Comparison of ENCODE assay signal across 10 cellular contexts in the genomic region with DNA sequence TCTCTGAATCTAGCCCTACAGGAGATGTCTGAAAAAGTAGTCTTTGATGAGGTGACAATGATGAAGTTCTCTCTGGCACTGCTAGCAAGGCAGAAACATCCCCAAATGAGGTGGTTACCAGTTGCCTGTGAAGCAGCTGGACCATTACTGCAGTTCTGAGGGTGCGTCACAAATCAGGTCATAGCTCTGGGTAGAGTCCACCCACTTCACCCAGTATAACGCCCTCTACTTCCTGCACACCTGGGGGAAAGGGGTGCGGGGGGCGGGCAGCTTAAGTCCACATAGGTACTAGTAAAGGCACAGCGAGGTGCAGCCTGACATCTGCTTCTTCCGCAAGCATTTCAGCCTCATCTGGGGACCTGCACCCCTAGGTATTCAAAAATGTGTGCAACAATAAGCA. TPM values are rescaled to one million over a fixed set of nuclear protein-coding genes. Genes with fewer than 3 reads are reported as not detected.
DNase-seq lines count a peak whose midpoint lies in the region; ATAC-seq and TF ChIP-seq lines count a peak whose summit lies in the region.
"Had no signal": no experiment of that assay in that cellular context is flagged by ENCODE, and none has a peak within 500 bp of the region (broad histone marks: within the 10 kb centered on the region; RNA-seq: fewer than 3 reads in every experiment).

No MANE protein-coding gene starts in this region.

- H3K27me3 Mint-ChIP-seq in T-helper 2 cell treated with Interferon-gamma antibody and Interleukin-4, amounts not matched to agents 5 μg/mL and 100 μg/mL, for 36 hours (ENCODE audit: low read depth): no peaks in the 10 kb centered on the region
- H3K27me3 Mint-ChIP-seq in activated T-helper 17 cell treated with anti-CD3 and anti-CD28 coated beads, Interleukin-2, amount 50 U/mL, for 72 hours: no peaks in the 10 kb centered on the region
- H3K27me3 Mint-ChIP-seq in naive thymus-derived CD8-positive, alpha-beta T cell: no peaks in the 10 kb centered on the region

- no peak overlapping the region for H3K9ac ChIP-seq in BLaER1 treated with 17β-estradiol and CSF1 and Interleukin-3, amounts not matched to agents 10 nM and 100 nM

- peak; percentile 78 for ATAC-seq in activated T-helper 17 cell treated with anti-CD3 and anti-CD28 coated beads, Interleukin-2, amount 50 U/mL, for 72 hours (replicated peaks)
- ATAC-seq in naive thymus-derived CD8-positive, alpha-beta T cell: peak; percentile 87 to 94
- no peak for ATAC-seq in GM21786 (IDR thresholded peaks at IDR 0.05; ENCODE audit: unreplicated experiment)

- no peak for TF ChIP-seq POLR2A in breast epithelium (IDR thresholded peaks at IDR 0.05)

- no peaks in the 10 kb centered on the region for H3K9me3 ChIP-seq in BLaER1 treated with 17β-estradiol and CSF1 and Interleukin-3, amounts not matched to agents 10 nM and 100 nM (replicated peaks in 1 of 11)
- H3K9me3 ChIP-seq in breast epithelium: no peaks in the 10 kb centered on the region
- H3K9me3 ChIP-seq: SJSA1 had no signal

- DNase-seq in T-helper 2 cell treated with Interferon-gamma antibody and Interleukin-4, amounts not matched to agents 5 μg/mL and 100 μg/mL, for 36 hours (ENCODE audit: low spot score): peak; percentile 74
- DNase-seq in naive thymus-derived CD8-positive, alpha-beta T cell: peak; percentile 48 to 90 (median 80)
- DNase-seq in AG08396 (ENCODE audit: low spot score) (no peak), breast epithelium (ENCODE audit: low spot score in 2 of 2) (no peak), NCI-H2107 (lab: John Stamatoyannopoulos, UW) (no peak)

- POLR2A ChIA-PET in naive thymus-derived CD8-positive, alpha-beta T cell (lab: Charles Lee): interaction anchor here (1.0 to 1.6 kb wide), 6 partner anchors 9 to 37 kb away, joined by 4 to 18 read pairs (median 8); a partner anchor contains a TSS

- no peak for TF ChIP-seq CTCF in breast epithelium (IDR thresholded peaks at IDR 0.05)

- peak overlapping the region; percentile 83 for H3K4me3 Mint-ChIP-seq in T-helper 2 cell treated with Interferon-gamma antibody and Interleukin-4, amounts not matched to agents 5 μg/mL and 100 μg/mL, for 36 hours
- peak overlapping the region; percentile 83 for H3K4me3 Mint-ChIP-seq in activated T-helper 17 cell treated with anti-CD3 and anti-CD28 coated beads, Interleukin-2, amount 50 U/mL, for 72 hours
- peak overlapping the region; percentile 80 to 90 (median 86) for H3K4me3 Mint-ChIP-seq in naive thymus-derived CD8-positive, alpha-beta T cell
- H3K4me3 Mint-ChIP-seq: neural crest cell had no signal

- H4K20me1 ChIP-seq in BLaER1 treated with 17β-estradiol and CSF1 and Interleukin-3, amounts not matched to agents 10 nM and 100 nM: peaks cover 0 to 92% (median 63%) of the 10 kb centered on the region in 11 experiments; a peak in 15 of 22 replicates

- H3K4me2 ChIP-seq in BLaER1 treated with 17β-estradiol and CSF1 and Interleukin-3, amounts not matched to agents 10 nM and 100 nM: peak overlapping the region; percentile 3 to 88 (median 41); a peak in 17 of 22 replicates

- peak overlapping the region; percentile 92 for H3K27ac Mint-ChIP-seq in T-helper 2 cell treated with Interferon-gamma antibody and Interleukin-4, amounts not matched to agents 5 μg/mL and 100 μg/mL, for 36 hours
- H3K27ac Mint-ChIP-seq in activated T-helper 17 cell treated with anti-CD3 and anti-CD28 coated beads, Interleukin-2, amount 50 U/mL, for 72 hours: peak overlapping the region; percentile 82
- peak overlapping the region; percentile 91 to 97 (median 96) for H3K27ac Mint-ChIP-seq in naive thymus-derived CD8-positive, alpha-beta T cell

- H3K27me3 ChIP-seq in BLaER1 treated with 17β-estradiol and CSF1 and Interleukin-3, amounts not matched to agents 10 nM and 100 nM: peaks cover 2 to 11% (median 9%) of the 10 kb centered on the region in 11 experiments; a peak in 18 of 22 replicates
- peaks cover 0 to 27% of the 10 kb centered on the region in 2 donors for H3K27me3 ChIP-seq in breast epithelium

- H3K4me1 Mint-ChIP-seq in T-helper 2 cell treated with Interferon-gamma antibody and Interleukin-4, amounts not matched to agents 5 μg/mL and 100 μg/mL, for 36 hours (ENCODE audit: low read depth): peaks cover 43% of the 10 kb centered on the region
- peaks cover 4% of the 10 kb centered on the region for H3K4me1 Mint-ChIP-seq in activated T-helper 17 cell treated with anti-CD3 and anti-CD28 coated beads, Interleukin-2, amount 50 U/mL, for 72 hours
- peaks cover 21 to 78% (median 46%) of the 10 kb centered on the region in 4 donors for H3K4me1 Mint-ChIP-seq in naive thymus-derived CD8-positive, alpha-beta T cell

- intact Hi-C loops in breast epithelium (cut with DNase I; ENCODE audit: low total_unique reads): no loop called here

- H3K9me3 Mint-ChIP-seq in T-helper 2 cell treated with Interferon-gamma antibody and Interleukin-4, amounts not matched to agents 5 μg/mL and 100 μg/mL, for 36 hours: no peaks in the 10 kb centered on the region
- H3K9me3 Mint-ChIP-seq in activated T-helper 17 cell treated with anti-CD3 and anti-CD28 coated beads, Interleukin-2, amount 50 U/mL, for 72 hours: no peaks in the 10 kb centered on the region
- no peaks in the 10 kb centered on the region for H3K9me3 Mint-ChIP-seq in naive thymus-derived CD8-positive, alpha-beta T cell
- H3K9me3 Mint-ChIP-seq: neural crest cell had no signal

- peaks cover 25 to 52% (median 38%) of the 10 kb centered on the region in 10 experiments for H3K4me1 ChIP-seq in BLaER1 treated with 17β-estradiol and CSF1 and Interleukin-3, amounts not matched to agents 10 nM and 100 nM
- peaks cover 0 to 2% of the 10 kb centered on the region in 2 donors for H3K4me1 ChIP-seq in breast epithelium
- H3K4me1 ChIP-seq: SJSA1 had no signal

- no peak overlapping the region for H3K4me3 ChIP-seq in BLaER1 treated with 17β-estradiol and CSF1 and Interleukin-3, amounts not matched to agents 10 nM and 100 nM
- no peak overlapping the region for H3K4me3 ChIP-seq in breast epithelium
- H3K4me3 ChIP-seq: SJSA1 had no signal

- H3K36me3 Mint-ChIP-seq in T-helper 2 cell treated with Interferon-gamma antibody and Interleukin-4, amounts not matched to agents 5 μg/mL and 100 μg/mL, for 36 hours (ENCODE audit: low read depth): peaks cover 69% of the 10 kb centered on the region
- peaks cover 99% of the 10 kb centered on the region for H3K36me3 Mint-ChIP-seq in activated T-helper 17 cell treated with anti-CD3 and anti-CD28 coated beads, Interleukin-2, amount 50 U/mL, for 72 hours (ENCODE audit: low read depth)
- H3K36me3 Mint-ChIP-seq in naive thymus-derived CD8-positive, alpha-beta T cell: peaks cover 5 to 30% (median 11%) of the 10 kb centered on the region in 3 donors

- no peak overlapping the region for H3K27ac ChIP-seq in BLaER1 treated with 17β-estradiol and CSF1 and Interleukin-3, amounts not matched to agents 10 nM and 100 nM
- no peak overlapping the region for H3K27ac ChIP-seq in breast epithelium
- H3K27ac ChIP-seq: SJSA1 had no signal

- peaks cover 0 to 12% (median 0%) of the 10 kb centered on the region in 11 experiments; a peak in 1 of 22 replicates for H3K36me3 ChIP-seq in BLaER1 treated with 17β-estradiol and CSF1 and Interleukin-3, amounts not matched to agents 10 nM and 100 nM
- no peaks in the 10 kb centered on the region for H3K36me3 ChIP-seq in breast epithelium
- H3K36me3 ChIP-seq: SJSA1 had no signal

RNA-seq across cellular contexts. Expression of a gene that starts 13.4 kb away (rescaled TPM):
- total RNA-seq in activated T-helper 17 cell treated with anti-CD3 and anti-CD28 coated beads, Interleukin-2, amount 50 U/mL, for 72 hours: 100 to 1,000 TPM; 414 to 494 TPM
- 100 to 1,000 TPM; 429 to 436 TPM for total RNA-seq in naive thymus-derived CD8-positive, alpha-beta T cell
- polyA plus RNA-seq in naive thymus-derived CD8-positive, alpha-beta T cell: 100 to 1,000 TPM; 196 to 265 (median 242) TPM
- 10 to 100 TPM; 25.4 to 55.5 (median 51.1) TPM for total RNA-seq in breast epithelium

Comparison
In these comparisons a context has a peak if more than half of its experiments do, and no peak if none do; other contexts are left out.
1. DNase-seq: peak in T-helper 2 cell treated with Interferon-gamma antibody and Interleukin-4, amounts not matched to agents 5 μg/mL and 100 μg/mL, for 36 hours (single experiment) and naive thymus-derived CD8-positive, alpha-beta T cell (10 of 10); none in AG08396 (single experiment), breast epithelium (0 of 2) and NCI-H2107 (single experiment).
2. RNA of a gene that starts 13.4 kb away (total RNA-seq): 414 to 494 TPM in activated T-helper 17 cell treated with anti-CD3 and anti-CD28 coated beads, Interleukin-2, amount 50 U/mL, for 72 hours and 429 to 436 TPM in naive thymus-derived CD8-positive, alpha-beta T cell; 25.4 to 55.5 TPM in breast epithelium; every median in the first group is over 4 times any median in the second.
3. Peak in every context shown above with its lines, with median percentiles within 50 percentile points of each other: H3K27ac Mint-ChIP-seq and H3K4me3 Mint-ChIP-seq.